In the genomic region with DNA sequence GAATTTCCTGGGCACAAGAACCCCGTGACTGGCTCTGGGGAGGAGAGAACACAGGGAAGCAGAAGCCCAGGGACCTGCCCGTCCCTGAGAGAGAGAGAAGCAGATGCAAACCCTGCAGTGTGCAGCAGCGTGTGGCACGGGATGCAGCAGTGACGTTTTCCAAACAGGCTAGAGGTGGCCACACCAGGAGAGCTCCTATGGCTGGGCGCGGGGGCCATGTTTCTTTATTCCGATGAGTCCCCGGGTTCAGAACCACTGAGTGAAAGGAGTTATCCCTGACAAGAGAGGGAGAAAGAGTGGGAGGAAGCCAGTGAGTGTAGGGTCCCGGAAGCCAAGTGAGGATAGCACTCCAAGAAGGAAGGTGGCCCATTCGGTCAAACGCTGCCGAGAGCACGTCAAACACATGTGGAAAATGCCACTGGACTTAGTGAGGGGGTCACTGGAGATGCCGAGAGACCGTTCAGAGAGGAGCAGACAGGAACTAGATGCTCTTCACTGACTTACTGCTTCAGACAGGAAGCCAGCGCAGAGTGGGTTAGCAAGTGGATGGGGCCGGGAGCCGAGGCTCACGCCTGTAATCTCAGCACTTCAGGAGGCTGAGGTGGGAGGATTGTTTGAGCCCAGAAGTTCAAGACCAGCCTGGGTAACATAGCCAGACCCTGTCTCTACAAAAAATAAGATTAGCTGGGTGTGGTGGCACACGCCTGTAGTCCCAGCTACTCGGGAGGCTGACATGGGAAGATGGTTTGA, we compare ENCODE assay signal across 23 cellular contexts.
A peak's percentile ranks its signal among the peaks of the same experiment; 100 is the strongest.
DNase-seq lines count a peak whose midpoint lies in the region; ATAC-seq and TF ChIP-seq lines count a peak whose summit lies in the region.
"Had no signal": no experiment of that assay in that cellular context is flagged by ENCODE, and none has a peak within 500 bp of the region (broad histone marks: within the 10 kb centered on the region; RNA-seq: fewer than 3 reads in every experiment).

No MANE protein-coding gene starts in this region.

- intact Hi-C loops in Right ventricle myocardium superior (cut with DNase I): no loop called here

- no peak for TF ChIP-seq CTCF in type B pancreatic cell (conservative IDR thresholded peaks at IDR 0.05)

- H3K27ac Mint-ChIP-seq in type B pancreatic cell: no peak overlapping the region
- H3K27ac Mint-ChIP-seq in T-helper 2 cell treated with Interferon-gamma antibody and Interleukin-4, amounts not matched to agents 5 μg/mL and 100 μg/mL, for 36 hours: no peak overlapping the region
- H3K27ac Mint-ChIP-seq: CD4-positive, CD25-positive, alpha-beta regulatory T cell had no signal

- no peaks in the 10 kb centered on the region for H3K36me3 Mint-ChIP-seq in type B pancreatic cell
- no peaks in the 10 kb centered on the region for H3K36me3 Mint-ChIP-seq in T-helper 2 cell treated with Interferon-gamma antibody and Interleukin-4, amounts not matched to agents 5 μg/mL and 100 μg/mL, for 36 hours (ENCODE audit: low read depth)

- H3K9me3 Mint-ChIP-seq in type B pancreatic cell: no peaks in the 10 kb centered on the region
- H3K9me3 Mint-ChIP-seq in T-helper 2 cell treated with Interferon-gamma antibody and Interleukin-4, amounts not matched to agents 5 μg/mL and 100 μg/mL, for 36 hours: no peaks in the 10 kb centered on the region
- H3K9me3 Mint-ChIP-seq: CD4-positive, CD25-positive, alpha-beta regulatory T cell had no signal

- DNase-seq in activated effector memory CD4-positive, alpha-beta T cell treated with anti-CD3 and anti-CD28 coated beads, Interleukin-2, amount 50 U/mL, for 16 hours: peak; percentile 42
- DNase-seq in activated effector memory CD4-positive, alpha-beta T cell treated with Interleukin-2 at 50 U/mL for 16 hours: no peak
- DNase-seq in ecto neural progenitor cell (ENCODE audit: low spot score) (peak; percentile 34), mesenteric fat pad (ENCODE audit: low spot score) (peak; percentile 67), type B pancreatic cell (ENCODE audit: extremely low spot score, unreplicated experiment) (peak; percentile 52), Right ventricle myocardium superior (no peak), NCI-H226 (no peak)
- no peak for DNase-seq in T-helper 2 cell treated with Interferon-gamma antibody and Interleukin-4, amounts not matched to agents 5 μg/mL and 100 μg/mL, for 36 hours (ENCODE audit: low spot score)
- DNase-seq: 8988T; CD4-positive, CD25-positive, alpha-beta regulatory T cell; H7; Karpas-422; NCI-H1092; NCI-H1436 treated with DMSO at 0.1 percent for 48 hours; NCI-H1930; NCI-H2107; NCI-H446; NCI-H524 treated with DMSO at 0.1 percent for 48 hours; NCI-H82; NK-92 treated with Interleukin-12 subunit alpha and Interleukin-12 subunit beta, amount 100 ng/mL, for 24 hours; PC-9 had no signal

- H3K4me1 Mint-ChIP-seq in type B pancreatic cell (ENCODE audit: unreplicated experiment): no peaks in the 10 kb centered on the region
- peaks cover 4% of the 10 kb centered on the region for H3K4me1 Mint-ChIP-seq in T-helper 2 cell treated with Interferon-gamma antibody and Interleukin-4, amounts not matched to agents 5 μg/mL and 100 μg/mL, for 36 hours (ENCODE audit: low read depth)

- no peak for ATAC-seq in Right ventricle myocardium superior (ENCODE audit: poor library complexity)
- ATAC-seq: HepG2, Right ventricle myocardium inferior had no signal

- no peak overlapping the region for H3K4me3 Mint-ChIP-seq in type B pancreatic cell
- no peak overlapping the region for H3K4me3 Mint-ChIP-seq in T-helper 2 cell treated with Interferon-gamma antibody and Interleukin-4, amounts not matched to agents 5 μg/mL and 100 μg/mL, for 36 hours
- H3K4me3 Mint-ChIP-seq: CD4-positive, CD25-positive, alpha-beta regulatory T cell had no signal

- H3K27me3 Mint-ChIP-seq in type B pancreatic cell: peaks cover 3% of the 10 kb centered on the region
- H3K27me3 Mint-ChIP-seq in T-helper 2 cell treated with Interferon-gamma antibody and Interleukin-4, amounts not matched to agents 5 μg/mL and 100 μg/mL, for 36 hours (ENCODE audit: low read depth): peaks cover 21% of the 10 kb centered on the region

Comparison
In these comparisons a context has a peak if more than half of its experiments do, and no peak if none do; other contexts are left out.
1. DNase-seq: peak in activated effector memory CD4-positive, alpha-beta T cell treated with anti-CD3 and anti-CD28 coated beads, Interleukin-2, amount 50 U/mL, for 16 hours (single experiment), ecto neural progenitor cell (single experiment), mesenteric fat pad (single experiment) and type B pancreatic cell (single experiment); none in activated effector memory CD4-positive, alpha-beta T cell treated with Interleukin-2 at 50 U/mL for 16 hours (single experiment), Right ventricle myocardium superior (single experiment), T-helper 2 cell treated with Interferon-gamma antibody and Interleukin-4, amounts not matched to agents 5 μg/mL and 100 μg/mL, for 36 hours (single experiment) and NCI-H226 (single experiment).